In the genomic region with DNA sequence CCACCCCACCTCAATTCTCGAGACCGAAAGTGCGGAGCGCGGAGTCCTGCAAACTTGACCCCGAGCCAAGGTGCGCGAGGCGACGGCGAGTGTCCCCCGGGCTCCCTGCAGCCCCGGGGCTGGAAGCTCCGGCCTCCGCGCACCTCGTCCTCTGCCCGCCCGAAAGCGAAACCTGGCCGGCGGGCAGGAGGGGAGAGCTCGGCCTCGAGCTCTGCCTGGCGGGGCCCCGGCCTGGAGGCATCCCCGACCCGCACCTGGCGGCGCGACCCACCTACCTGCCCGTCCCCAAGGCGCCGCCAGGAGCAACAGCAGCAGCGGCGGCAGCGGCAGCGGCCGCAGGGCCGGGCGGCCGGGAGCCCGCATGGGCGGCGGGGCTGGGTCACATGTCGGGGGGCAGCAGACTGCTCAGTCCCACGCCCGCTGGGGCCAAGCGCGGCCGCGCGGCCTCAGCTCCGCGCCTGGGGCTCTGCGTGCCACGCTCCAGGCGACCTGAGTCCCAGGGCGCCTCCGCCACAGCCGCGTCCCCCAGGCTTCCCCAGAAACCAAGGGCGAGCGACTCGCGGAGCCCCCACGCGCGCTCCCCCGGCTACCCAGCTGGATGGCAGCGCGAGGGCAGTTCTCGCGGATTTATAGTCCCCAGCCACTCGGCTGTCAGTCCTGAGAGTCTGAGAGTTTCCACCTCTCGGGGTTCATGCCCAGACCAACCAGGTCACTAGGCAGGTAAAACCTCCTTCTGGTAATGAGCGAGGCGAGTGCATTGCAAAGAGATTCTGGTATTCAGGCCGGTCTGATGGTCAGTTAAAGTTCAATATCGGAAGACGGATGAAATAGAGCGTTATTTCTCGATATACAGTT, we compare ENCODE assay signal across 8 cellular contexts. TPM values are rescaled to one million over a fixed set of nuclear protein-coding genes. Genes with fewer than 3 reads are reported as not detected.
DNase-seq lines count a peak whose midpoint lies in the region; ATAC-seq, FAIRE-seq and TF ChIP-seq lines count a peak whose summit lies in the region.

A gene with protein sequence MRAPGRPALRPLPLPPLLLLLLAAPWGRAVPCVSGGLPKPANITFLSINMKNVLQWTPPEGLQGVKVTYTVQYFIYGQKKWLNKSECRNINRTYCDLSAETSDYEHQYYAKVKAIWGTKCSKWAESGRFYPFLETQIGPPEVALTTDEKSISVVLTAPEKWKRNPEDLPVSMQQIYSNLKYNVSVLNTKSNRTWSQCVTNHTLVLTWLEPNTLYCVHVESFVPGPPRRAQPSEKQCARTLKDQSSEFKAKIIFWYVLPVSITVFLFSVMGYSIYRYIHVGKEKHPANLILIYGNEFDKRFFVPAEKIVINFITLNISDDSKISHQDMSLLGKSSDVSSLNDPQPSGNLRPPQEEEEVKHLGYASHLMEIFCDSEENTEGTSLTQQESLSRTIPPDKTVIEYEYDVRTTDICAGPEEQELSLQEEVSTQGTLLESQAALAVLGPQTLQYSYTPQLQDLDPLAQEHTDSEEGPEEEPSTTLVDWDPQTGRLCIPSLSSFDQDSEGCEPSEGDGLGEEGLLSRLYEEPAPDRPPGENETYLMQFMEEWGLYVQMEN (minus strand): TSS at position 600 of the 855 bp plus-strand sequence. CDS start 237 bp downstream, at position 363.

- ATAC-seq in A549 (peak; percentile 70 to 73), SK-N-SH treated with all-trans-retinoic acid at 6 μM for 48 hours (peak; percentile 81)

- no peak for TF ChIP-seq EP300 in A549 (IDR thresholded peaks at IDR 0.05)

- no peaks in the 10 kb centered on the region for H3K27me3 ChIP-seq in vagina

- 85% methylated on average over 22 of the region's 83 CpGs for WGBS in A549 (ENCODE audit: missing lambda C conversion rate)

- H3K9me3 ChIP-seq in A549 (no peaks in the 10 kb centered on the region), vagina (no peaks in the 10 kb centered on the region)

- POLR2A ChIA-PET in A549 (lab: Yijun Ruan, JAX) = no interaction called here

- TF ChIP-seq POLR2A in A549 (IDR thresholded peaks at IDR 0.05; ENCODE audit: low read length) (no peak), GM12892 (IDR thresholded peaks at IDR 0.05; ENCODE audit: low read depth, low read length) (no peak), erythroblast (IDR thresholded peaks at IDR 0.05; ENCODE audit: low read length) (no peak), vagina (IDR thresholded peaks at IDR 0.05) (no peak)

- TF ChIP-seq CTCF in A549 (IDR thresholded peaks at IDR 0.05) = no peak
- no peak for TF ChIP-seq CTCF in vagina (IDR thresholded peaks at IDR 0.05)

- peak within 1 kb of the TSS; percentile 62 for H3K4me3 ChIP-seq in A549
- peak within 1 kb of the TSS; percentile 63 to 85 for H3K4me3 ChIP-seq in vagina

- FAIRE-seq in A549 (lab: Jason Lieb, UNC) (no peak), GM12892 (lab: Jason Lieb, UNC) (no peak), urothelium cell line (lab: Jason Lieb, UNC) (no peak)

- H3K27ac ChIP-seq in A549 (peak within 1 kb of the TSS in 1 of 2 experiments; percentile 74; a peak in 3 of 6 replicates), vagina (peak within 1 kb of the TSS; percentile 82)

- CTCF ChIA-PET in A549 (lab: Yijun Ruan, JAX) = interaction anchor here (0.6 to 1.4 kb wide), 4 partner anchors 32 to 417 kb away, joined by 3 read pairs; no protein-coding TSS in a partner anchor

- no peak for TF ChIP-seq RAD21 in A549 (conservative IDR thresholded peaks at IDR 0.05 in 1 of 2, IDR thresholded peaks at IDR 0.05 in 1 of 2)

- H3K36me3 ChIP-seq in vagina = no peaks in the 10 kb centered on the region

- H3K4me2 ChIP-seq in A549 = peak within 1 kb of the TSS; percentile 71

- peak in 1 of 2 experiments; percentile 4 for DNase-seq in A549 (ENCODE audit: low read depth in 1 of 2, low spot score in 1 of 2)
- peak; percentile 37 for DNase-seq in GM12892 (ENCODE audit: insufficient read length)
- DNase-seq in erythroblast (lab: John Stamatoyannopoulos, UW) = peak; percentile 18 to 28
- DNase-seq in midbrain (lab: John Stamatoyannopoulos, UW) = peak; percentile 40
- DNase-seq in vagina (ENCODE audit: extremely low spot score in 2 of 2) = no peak
- no peak for DNase-seq in urothelium cell line (ENCODE audit: low spot score)
- no peak for DNase-seq in inferior parietal cortex (ENCODE audit: extremely low spot score)

- H3K4me1 ChIP-seq in A549 (no peaks in the 10 kb centered on the region), vagina (no peaks in the 10 kb centered on the region)

- intact Hi-C loops in vagina (cut with DNase I) = no loop called here

TF ChIP-seq in A549, 52 proteins besides CTCF, POLR2A, EP300 and RAD21 (continues in another document):
- TF ChIP-seq RARB (CRISPR knock-in tag; IDR thresholded peaks at IDR 0.05) (no peak), KDM1A (IDR thresholded peaks at IDR 0.05; ENCODE audit: low read depth) (no peak), GATA3 (IDR thresholded peaks at IDR 0.05; ENCODE audit: borderline replicate concordance) (no peak), FOSB (CRISPR knock-in tag; IDR thresholded peaks at IDR 0.05) (no peak), CBX8 (IDR thresholded peaks at IDR 0.05) (no peak), EHF (CRISPR knock-in tag; IDR thresholded peaks at IDR 0.05) (no peak), SREBF2 (IDR thresholded peaks at IDR 0.05) (no peak), CEBPB (IDR thresholded peaks at IDR 0.05) (no peak)
- TF ChIP-seq, protein P1, sequence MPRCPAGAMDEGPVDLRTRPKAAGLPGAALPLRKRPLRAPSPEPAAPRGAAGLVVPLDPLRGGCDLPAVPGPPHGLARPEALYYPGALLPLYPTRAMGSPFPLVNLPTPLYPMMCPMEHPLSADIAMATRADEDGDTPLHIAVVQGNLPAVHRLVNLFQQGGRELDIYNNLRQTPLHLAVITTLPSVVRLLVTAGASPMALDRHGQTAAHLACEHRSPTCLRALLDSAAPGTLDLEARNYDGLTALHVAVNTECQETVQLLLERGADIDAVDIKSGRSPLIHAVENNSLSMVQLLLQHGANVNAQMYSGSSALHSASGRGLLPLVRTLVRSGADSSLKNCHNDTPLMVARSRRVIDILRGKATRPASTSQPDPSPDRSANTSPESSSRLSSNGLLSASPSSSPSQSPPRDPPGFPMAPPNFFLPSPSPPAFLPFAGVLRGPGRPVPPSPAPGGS (IDR thresholded peaks at IDR 0.05) = no peak
- TF ChIP-seq, protein P2, sequence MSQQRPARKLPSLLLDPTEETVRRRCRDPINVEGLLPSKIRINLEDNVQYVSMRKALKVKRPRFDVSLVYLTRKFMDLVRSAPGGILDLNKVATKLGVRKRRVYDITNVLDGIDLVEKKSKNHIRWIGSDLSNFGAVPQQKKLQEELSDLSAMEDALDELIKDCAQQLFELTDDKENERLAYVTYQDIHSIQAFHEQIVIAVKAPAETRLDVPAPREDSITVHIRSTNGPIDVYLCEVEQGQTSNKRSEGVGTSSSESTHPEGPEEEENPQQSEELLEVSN (IDR thresholded peaks at IDR 0.05; ENCODE audit: borderline replicate concordance, low read depth) = no peak
- TF ChIP-seq, protein P3, sequence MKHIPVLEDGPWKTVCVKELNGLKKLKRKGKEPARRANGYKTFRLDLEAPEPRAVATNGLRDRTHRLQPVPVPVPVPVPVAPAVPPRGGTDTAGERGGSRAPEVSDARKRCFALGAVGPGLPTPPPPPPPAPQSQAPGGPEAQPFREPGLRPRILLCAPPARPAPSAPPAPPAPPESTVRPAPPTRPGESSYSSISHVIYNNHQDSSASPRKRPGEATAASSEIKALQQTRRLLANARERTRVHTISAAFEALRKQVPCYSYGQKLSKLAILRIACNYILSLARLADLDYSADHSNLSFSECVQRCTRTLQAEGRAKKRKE (CRISPR knock-in tag; IDR thresholded peaks at IDR 0.05; ENCODE audit: low read depth) = no peak

TF ChIP-seq in SK-N-SH treated with all-trans-retinoic acid at 6 μM for 48 hours, 23 proteins besides CTCF, POLR2A, EP300 and RAD21:
- TF ChIP-seq BACH2 (CRISPR knock-in tag; IDR thresholded peaks at IDR 0.05; ENCODE audit: borderline replicate concordance) = no peak
- TF ChIP-seq CSDC2 (CRISPR knock-in tag; IDR thresholded peaks at IDR 0.05) = no peak
- TF ChIP-seq ZFP30 (CRISPR knock-in tag; IDR thresholded peaks at IDR 0.05) = no peak
- TF ChIP-seq ZNF70 (CRISPR knock-in tag; IDR thresholded peaks at IDR 0.05) = no peak
- no peak for TF ChIP-seq SNAI2 (CRISPR knock-in tag; IDR thresholded peaks at IDR 0.05)
- no peak for TF ChIP-seq ZNF8 (CRISPR knock-in tag; IDR thresholded peaks at IDR 0.05)
- no peak for TF ChIP-seq ESRRG (CRISPR knock-in tag; IDR thresholded peaks at IDR 0.05)
- no peak for TF ChIP-seq RARB (CRISPR knock-in tag; IDR thresholded peaks at IDR 0.05)
- TF ChIP-seq ISL1 (CRISPR knock-in tag; IDR thresholded peaks at IDR 0.05) = no peak
- TF ChIP-seq, protein P4, sequence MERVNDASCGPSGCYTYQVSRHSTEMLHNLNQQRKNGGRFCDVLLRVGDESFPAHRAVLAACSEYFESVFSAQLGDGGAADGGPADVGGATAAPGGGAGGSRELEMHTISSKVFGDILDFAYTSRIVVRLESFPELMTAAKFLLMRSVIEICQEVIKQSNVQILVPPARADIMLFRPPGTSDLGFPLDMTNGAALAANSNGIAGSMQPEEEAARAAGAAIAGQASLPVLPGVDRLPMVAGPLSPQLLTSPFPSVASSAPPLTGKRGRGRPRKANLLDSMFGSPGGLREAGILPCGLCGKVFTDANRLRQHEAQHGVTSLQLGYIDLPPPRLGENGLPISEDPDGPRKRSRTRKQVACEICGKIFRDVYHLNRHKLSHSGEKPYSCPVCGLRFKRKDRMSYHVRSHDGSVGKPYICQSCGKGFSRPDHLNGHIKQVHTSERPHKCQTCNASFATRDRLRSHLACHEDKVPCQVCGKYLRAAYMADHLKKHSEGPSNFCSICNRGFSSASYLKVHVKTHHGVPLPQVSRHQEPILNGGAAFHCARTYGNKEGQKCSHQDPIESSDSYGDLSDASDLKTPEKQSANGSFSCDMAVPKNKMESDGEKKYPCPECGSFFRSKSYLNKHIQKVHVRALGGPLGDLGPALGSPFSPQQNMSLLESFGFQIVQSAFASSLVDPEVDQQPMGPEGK (CRISPR knock-in tag; IDR thresholded peaks at IDR 0.05; ENCODE audit: borderline replicate concordance) = no peak
- no peak for TF ChIP-seq ZNF565 (CRISPR knock-in tag; conservative IDR thresholded peaks at IDR 0.05; ENCODE audit: low read depth)
- TF ChIP-seq PPARA (CRISPR knock-in tag; IDR thresholded peaks at IDR 0.05; ENCODE audit: borderline replicate concordance) = no peak
- no peak for TF ChIP-seq ZFP3 (CRISPR knock-in tag; IDR thresholded peaks at IDR 0.05)

RNA-seq across cellular contexts. Expression of the gene that starts here (rescaled TPM):
- polyA plus RNA-seq in A549 (2011; rRNA removed) (0.08 and 0.19 TPM in 2 replicates), A549 (2017; fragmentation: RNase III; extraction: RNeasy Plus Mini Kit Qiagen cat#74134 plus additional on column Dnase treatment) (not detected in 3 replicates)
- polyA plus RNA-seq in A549 (2012; cell fraction: cytosol; rRNA removed) = 0.01 and 0.03 TPM in 2 replicates
- not detected in 2 replicates for polyA plus RNA-seq in A549 (2012; cell fraction: nucleus; rRNA removed)
- not detected in 2 replicates for polyA minus RNA-seq in A549 (2011; rRNA and poly(A)+ RNA removed)
- polyA plus RNA-seq in GM12892 (2012; ENCODE audit: missing spikeins) = not detected
- 21.9 TPM for total RNA-seq in vagina

Comparison
In these comparisons a context has a peak if more than half of its experiments do, and no peak if none do; other contexts are left out.
1. Peak in ATAC-seq, H3K4me3 ChIP-seq and H3K4me2 ChIP-seq in A549; RNA of the gene not detected or under 1 TPM.
2. DNase-seq: peak in GM12892 (single experiment), erythroblast (2 of 2) and midbrain (single experiment); none in vagina (0 of 2), urothelium cell line (single experiment) and inferior parietal cortex (single experiment).